ENCODE assay signal across 1 cellular context in the genomic region with DNA sequence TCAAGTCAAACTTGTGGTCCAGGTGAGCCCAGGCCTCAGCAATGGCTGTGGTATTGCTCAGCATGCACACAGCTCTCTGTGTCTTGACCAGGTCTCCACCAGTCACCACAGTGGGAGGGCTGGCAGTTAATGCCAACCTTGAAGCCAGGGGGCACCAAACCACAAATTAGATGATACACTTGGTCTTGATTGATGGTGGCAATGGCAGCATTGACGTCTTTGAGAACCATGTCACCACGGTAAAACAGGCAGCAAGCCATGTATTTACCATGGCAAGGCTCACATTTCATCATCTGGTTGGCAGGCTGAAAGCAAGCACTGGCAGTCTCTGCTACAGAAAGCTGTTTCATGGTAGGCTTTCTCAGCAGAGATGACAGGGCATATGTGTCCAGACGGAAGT.
TF ChIP-seq lines count a peak whose summit lies in the region.

No MANE protein-coding gene starts in this region.

TF ChIP-seq in H1, 55 proteins besides CTCF, POLR2A, EP300 and RAD21 (continued from another document):
- no peak for TF ChIP-seq SIN3A (conservative IDR thresholded peaks at IDR 0.05 in 1 of 2, IDR thresholded peaks at IDR 0.05 in 1 of 2; ENCODE audit: low read depth in 1 of 2, low read length in 2 of 2)
- TF ChIP-seq BACH1 (IDR thresholded peaks at IDR 0.05; ENCODE audit: low read length): no peak
- TF ChIP-seq TAF7 (optimal IDR thresholded peaks at IDR 0.05; ENCODE audit: borderline replicate concordance, low read depth, low read length): no peak
TF ChIP-seq in H1: peak in this region for 0.
